ENCODE assay signal across 8 cellular contexts in the genomic region with DNA sequence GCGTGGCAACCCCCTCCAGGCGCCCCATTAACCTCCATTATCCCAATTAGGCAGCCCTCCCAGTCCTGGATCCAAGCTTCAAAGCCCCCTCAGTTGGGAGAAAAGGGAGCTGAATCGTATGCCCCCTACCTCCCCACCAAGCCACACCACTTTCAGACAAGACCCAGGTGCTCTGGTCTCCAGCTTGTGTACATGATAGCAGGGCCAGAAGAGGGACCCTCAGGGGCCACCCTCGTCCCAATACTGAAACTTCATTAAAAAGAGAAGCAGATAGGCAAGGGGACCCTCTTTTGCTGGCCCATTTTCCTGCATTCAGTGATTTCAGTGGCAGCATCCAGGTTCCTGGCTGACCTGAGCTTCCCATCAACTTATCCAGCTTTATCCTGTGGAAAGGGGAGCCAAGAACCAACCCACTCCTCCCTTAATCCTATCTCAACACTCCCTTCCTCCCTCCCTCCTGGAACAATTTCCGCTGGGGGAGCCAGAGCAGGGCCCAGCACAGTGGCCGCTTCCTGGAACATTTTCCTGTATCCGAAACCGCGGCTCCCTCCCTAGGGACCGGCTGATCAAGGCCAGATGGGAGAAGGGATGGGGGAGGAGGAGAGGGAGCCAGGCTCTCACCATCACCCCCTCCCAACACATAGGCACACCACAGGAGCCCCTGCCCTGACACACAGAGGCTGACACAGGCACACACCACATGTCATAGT. TPM values are rescaled to one million over a fixed set of nuclear protein-coding genes. Genes with fewer than 3 reads are reported as not detected.
DNase-seq lines count a peak whose midpoint lies in the region; ATAC-seq and TF ChIP-seq lines count a peak whose summit lies in the region.

No MANE protein-coding gene starts in this region.

- TF ChIP-seq POLR2A in IMR-90 (IDR thresholded peaks at IDR 0.05; ENCODE audit: low read depth, low read length), result no peak

- CTCF ChIA-PET in AG04450 (lab: Charles Lee) (interaction anchor here (0.6 to 4.2 kb wide), 46 partner anchors 9 to 440 kb away, joined by 3 to 84 read pairs (median 5); a partner anchor contains a TSS), IMR-90 (lab: Yijun Ruan, JAX) (interaction anchor here (0.6 to 2.1 kb wide), 12 partner anchors 10 to 186 kb away, joined by 3 to 14 read pairs (median 4); a partner anchor contains a TSS), MCF 10A (lab: Yijun Ruan, JAX) (interaction anchor here (0.6 to 8.4 kb wide), 27 partner anchors 8 to 502 kb away, joined by 3 to 92 read pairs (median 4); a partner anchor contains a TSS)

- H4K5ac ChIP-seq in IMR-90 (ENCODE audit: low read depth, low read length), result no peak overlapping the region; the same call in 1 of the 2 replicates

- H3K9me1 ChIP-seq in IMR-90 (ENCODE audit: insufficient read depth, low read length), result peaks cover 9% of the 10 kb centered on the region; the same call in 1 of the 2 replicates

- no peak for ATAC-seq in IMR-90 (ENCODE audit: low read depth)
- ATAC-seq in memory B cell (ENCODE audit: low read depth), result peak; percentile 12
- ATAC-seq in HG03460 (IDR thresholded peaks at IDR 0.05; ENCODE audit: unreplicated experiment), result no peak

- peaks cover 4% of the 10 kb centered on the region for H3K27me3 ChIP-seq in AG04450 (ENCODE audit: control insufficient read depth, insufficient read depth, low read length)
- peaks cover 6% of the 10 kb centered on the region for H3K27me3 ChIP-seq in IMR-90 (ENCODE audit: control insufficient read depth, insufficient read depth, low read length)

- H4K8ac ChIP-seq in IMR-90 (ENCODE audit: low read depth in 2 of 2, low read length in 2 of 2), result peak overlapping the region in 1 of 2 experiments; percentile 70; a peak in 1 of 4 replicates

- H3K4ac ChIP-seq in IMR-90 (ENCODE audit: low read depth, low read length), result peak overlapping the region; percentile 60

- H3K23ac ChIP-seq in IMR-90 (ENCODE audit: low read depth, low read length), result peak overlapping the region; percentile 56; the same call in 1 of the 2 replicates

- intact Hi-C loops in IMR-90 (cut with micrococcal nuclease), result loop anchor here (1.0 kb wide), 2 partner anchors 21 to 132 kb away; no protein-coding TSS in a partner anchor
- intact Hi-C loops in MCF 10A (cut with micrococcal nuclease), result loop anchor here (1.0 kb wide), 1 partner anchor 21 kb away; no protein-coding TSS in a partner anchor

- POLR2A ChIA-PET in AG04450 (lab: Yijun Ruan, JAX) (interaction anchor here (0.6 to 2.2 kb wide), 21 partner anchors 11 to 846 kb away, joined by 3 to 25 read pairs (median 4); a partner anchor contains a TSS), IMR-90 (lab: Charles Lee; ENCODE audit: unreplicated experiment) (interaction anchor here (0.6 kb wide), 1 partner anchor 273 kb away, joined by 3 read pairs; no protein-coding TSS in a partner anchor), MCF 10A (lab: Yijun Ruan, JAX) (interaction anchor here (0.7 to 6.4 kb wide), 14 partner anchors 10 to 278 kb away, joined by 3 to 49 read pairs (median 4); a partner anchor contains a TSS)

- BruUV-seq in IMR-90 (replicated peaks; lab: Mats Ljungman, UMichigan) (no TSS peak), MCF 10A (replicated peaks; lab: Mats Ljungman, UMichigan) (no TSS peak)

- DNase-seq in AG04450 (ENCODE audit: low read depth, low spot score) (no peak), IMR-90 (no peak), MCF 10A (ENCODE audit: unreplicated experiment) (no peak), memory B cell (ENCODE audit: low spot score in 2 of 2) (no peak), HPDE6-E6E7 (ENCODE audit: extremely low spot score) (no peak), SHP77 treated with DMSO at 0.1 percent for 48 hours (lab: John Stamatoyannopoulos, UW) (no peak), T-helper 9 cell (no peak)

- H3K36me3 Mint-ChIP-seq in MCF 10A (ENCODE audit: insufficient read depth, unreplicated experiment) (no peaks in the 10 kb centered on the region), memory B cell (no peaks in the 10 kb centered on the region)

- H3K14ac ChIP-seq in IMR-90 (replicated peaks; ENCODE audit: low read depth, low read length), result no peak overlapping the region

- no peak overlapping the region; the same call in 2 of the 3 replicates for H2BK15ac ChIP-seq in IMR-90 (ENCODE audit: low read depth, low read length)

- peak overlapping the region; percentile 88 for H2AFZ ChIP-seq in IMR-90 (replicated peaks; ENCODE audit: low read length, poor library complexity)

- H2BK5ac ChIP-seq in IMR-90 (ENCODE audit: low read depth, low read length, poor library complexity, severe bottlenecking), result no peak overlapping the region

- peak overlapping the region; percentile 75 for H2AK9ac ChIP-seq in IMR-90 (replicated peaks; ENCODE audit: low read depth, low read length, poor library complexity)

- in situ Hi-C loops in IMR-90 (cut with MboI; ENCODE audit: low sequenced_read_pairs), result no loop called here

- H3K27ac Mint-ChIP-seq in MCF 10A (ENCODE audit: low read depth, unreplicated experiment) (no peak overlapping the region), memory B cell (peak overlapping the region; percentile 76)

- H2AK5ac ChIP-seq in IMR-90 (ENCODE audit: low read depth, low read length), result peak overlapping the region; percentile 69

- H3K9me3 ChIP-seq in AG04450 (ENCODE audit: control insufficient read depth, insufficient read depth, low read length) (no peaks in the 10 kb centered on the region), IMR-90 (ENCODE audit: control insufficient read depth, insufficient read depth, low read length) (no peaks in the 10 kb centered on the region)

- TF ChIP-seq RAD21 in IMR-90 (IDR thresholded peaks at IDR 0.05; ENCODE audit: low read length), result no peak

- peaks cover 7% of the 10 kb centered on the region; the same call in 1 of the 2 replicates for H3K4me1 ChIP-seq in IMR-90 (ENCODE audit: control insufficient read depth, insufficient read depth, low read length)

- peak overlapping the region; percentile 32; the same call in 1 of the 2 replicates for H2BK120ac ChIP-seq in IMR-90 (ENCODE audit: low read depth, low read length)

- H3K9ac ChIP-seq in IMR-90 (ENCODE audit: low read depth, low read length), result no peak overlapping the region

- H3K4me3 ChIP-seq in AG04450 (ENCODE audit: low read depth, low read length), result peak overlapping the region; percentile 76
- H3K4me3 ChIP-seq in IMR-90 (ENCODE audit: insufficient read depth, low read depth, low read length), result no peak overlapping the region

- H3K4me1 Mint-ChIP-seq in MCF 10A (ENCODE audit: insufficient read depth, unreplicated experiment) (peaks cover 7% of the 10 kb centered on the region), memory B cell (peaks cover 8% of the 10 kb centered on the region)

- H4K91ac ChIP-seq in IMR-90 (ENCODE audit: insufficient read depth, low read depth, low read length), result no peak overlapping the region

- H3K27me3 Mint-ChIP-seq in MCF 10A (ENCODE audit: insufficient read depth, unreplicated experiment), result peaks cover 6% of the 10 kb centered on the region
- H3K27me3 Mint-ChIP-seq in memory B cell, result peaks cover 2% of the 10 kb centered on the region

- H4K20me1 ChIP-seq in IMR-90 (ENCODE audit: insufficient read depth, low read length), result no peaks in the 10 kb centered on the region

- no peak overlapping the region for H3K18ac ChIP-seq in IMR-90 (ENCODE audit: low read depth, low read length)

- WGBS in IMR-90 (ENCODE audit: extremely low coverage in 2 of 2, insufficient read length in 1 of 2), 2 experiments, result no CpG with 5 or more reads among the region's 10 CpGs

- dilution Hi-C loops in IMR-90 (cut with HindIII; ENCODE audit: low sequenced_read_pairs, unreplicated experiment), result no loop called here

- H3K4me3 Mint-ChIP-seq in MCF 10A (ENCODE audit: unreplicated experiment) (peak overlapping the region; percentile 75), memory B cell (peak overlapping the region; percentile 97)

- no peaks in the 10 kb centered on the region for H3K79me1 ChIP-seq in IMR-90 (ENCODE audit: low read depth in 1 of 2, low read length in 2 of 2)

- no peak overlapping the region; the same call in 1 of the 2 replicates for H3K4me2 ChIP-seq in IMR-90 (ENCODE audit: low read depth, low read length)

- TF ChIP-seq CTCF in AG04450 (IDR thresholded peaks at IDR 0.05; ENCODE audit: low read depth, low read length), result no peak
- no peak for TF ChIP-seq CTCF in IMR-90 (conservative IDR thresholded peaks at IDR 0.05; ENCODE audit: low read depth, low read length)
- no peak for TF ChIP-seq CTCF in MCF 10A (IDR thresholded peaks at IDR 0.05; ENCODE audit: unreplicated experiment)

- H2BK20ac ChIP-seq in IMR-90 (ENCODE audit: low read depth, low read length), result no peak overlapping the region

- H3K9me3 Mint-ChIP-seq in MCF 10A (ENCODE audit: unreplicated experiment) (no peaks in the 10 kb centered on the region), memory B cell (no peaks in the 10 kb centered on the region)

- H3K56ac ChIP-seq in IMR-90 (ENCODE audit: extremely low read depth, insufficient read depth, low read length), result no peak overlapping the region

- no peaks in the 10 kb centered on the region for H3K36me3 ChIP-seq in IMR-90 (ENCODE audit: control insufficient read depth, insufficient read depth, low read length)

- H3K27ac ChIP-seq in AG04450 (ENCODE audit: low read depth, low read length) (peak overlapping the region; percentile 11), IMR-90 (ENCODE audit: insufficient read depth, low read length) (no peak overlapping the region)

RNA-seq across cellular contexts. Expression of a gene that starts 9.5 kb away (rescaled TPM):
- not detected in 2 replicates for polyA plus RNA-seq in AG04450 (2011; rRNA removed)
- polyA minus RNA-seq in AG04450 (2011; rRNA and poly(A)+ RNA removed), result 0.26 TPM in 1 of 2 replicates, not detected in the other
- not detected in 2 replicates for total RNA-seq in IMR-90 (2012; rRNA removed)
- polyA plus RNA-seq in IMR-90 (2012; rRNA removed), result not detected in 2 replicates
- not detected in 2 replicates for polyA plus RNA-seq in IMR-90 (2012; cell fraction: cytosol; rRNA removed)
- polyA plus RNA-seq in IMR-90 (2012; cell fraction: nucleus; rRNA removed; ENCODE audit: low replicate concordance), result not detected in 2 replicates
- not detected in 2 replicates for total RNA-seq in MCF 10A (2022)

RNA-seq across cellular contexts. Expression of a gene that starts 24.2 kb away (rescaled TPM):
- polyA plus RNA-seq in AG04450 (2011; rRNA removed) (40.0 and 46.7 TPM in 2 replicates), IMR-90 (2012; rRNA removed) (67.1 and 71.9 TPM in 2 replicates)
- polyA minus RNA-seq in AG04450 (2011; rRNA and poly(A)+ RNA removed), result 47.7 and 56.2 TPM in 2 replicates
- total RNA-seq in IMR-90 (2012; rRNA removed) (37.5 and 44.6 TPM in 2 replicates), MCF 10A (2022) (52.7 and 60.5 TPM in 2 replicates)
- polyA plus RNA-seq in IMR-90 (2012; cell fraction: cytosol; rRNA removed), result 45.2 and 62.4 TPM in 2 replicates
- 345 TPM in 2 replicates for polyA plus RNA-seq in IMR-90 (2012; cell fraction: nucleus; rRNA removed; ENCODE audit: low replicate concordance)

RNA-seq across cellular contexts. Expression of a gene that starts 34.3 kb away (rescaled TPM):
- polyA plus RNA-seq in AG04450 (2011; rRNA removed) (44.6 and 45.9 TPM in 2 replicates), IMR-90 (2012; rRNA removed) (19.7 and 21.2 TPM in 2 replicates)
- 149 and 169 TPM in 2 replicates for polyA minus RNA-seq in AG04450 (2011; rRNA and poly(A)+ RNA removed)
- total RNA-seq in IMR-90 (2012; rRNA removed) (45.0 and 53.6 TPM in 2 replicates), MCF 10A (2022) (72.9 and 76.6 TPM in 2 replicates)
- 4.3 and 9.9 TPM in 2 replicates for polyA plus RNA-seq in IMR-90 (2012; cell fraction: cytosol; rRNA removed)
- polyA plus RNA-seq in IMR-90 (2012; cell fraction: nucleus; rRNA removed; ENCODE audit: low replicate concordance), result 24.6 and 42.1 TPM in 2 replicates

RNA-seq across cellular contexts. Expression of a gene that starts 46.1 kb away (rescaled TPM):
- polyA plus RNA-seq in AG04450 (2011; rRNA removed) (47.8 and 63.2 TPM in 2 replicates), IMR-90 (2012; rRNA removed) (63.7 and 73.6 TPM in 2 replicates)
- polyA minus RNA-seq in AG04450 (2011; rRNA and poly(A)+ RNA removed), result 42.8 and 48.7 TPM in 2 replicates
- total RNA-seq in IMR-90 (2012; rRNA removed) (47.2 and 49.8 TPM in 2 replicates), MCF 10A (2022) (79.8 and 80.9 TPM in 2 replicates)
- 54.6 and 65.0 TPM in 2 replicates for polyA plus RNA-seq in IMR-90 (2012; cell fraction: cytosol; rRNA removed)
- polyA plus RNA-seq in IMR-90 (2012; cell fraction: nucleus; rRNA removed; ENCODE audit: low replicate concordance), result 92.8 and 136 TPM in 2 replicates

RNA-seq across cellular contexts. Expression of a gene that starts 50.3 kb away (rescaled TPM):
- polyA plus RNA-seq in AG04450 (2011; rRNA removed) (970 and 991 TPM in 2 replicates), IMR-90 (2012; rRNA removed) (1,210 and 1,338 TPM in 2 replicates)
- polyA minus RNA-seq in AG04450 (2011; rRNA and poly(A)+ RNA removed), result 207 and 211 TPM in 2 replicates
- total RNA-seq in IMR-90 (2012; rRNA removed) (764 and 1,011 TPM in 2 replicates), MCF 10A (2022) (205 and 229 TPM in 2 replicates)
- 519 and 1,135 TPM in 2 replicates for polyA plus RNA-seq in IMR-90 (2012; cell fraction: cytosol; rRNA removed)
- polyA plus RNA-seq in IMR-90 (2012; cell fraction: nucleus; rRNA removed; ENCODE audit: low replicate concordance), result 360 and 1,957 TPM in 2 replicates
